8 cellular contexts compared by ENCODE assay signal in the genomic region with DNA sequence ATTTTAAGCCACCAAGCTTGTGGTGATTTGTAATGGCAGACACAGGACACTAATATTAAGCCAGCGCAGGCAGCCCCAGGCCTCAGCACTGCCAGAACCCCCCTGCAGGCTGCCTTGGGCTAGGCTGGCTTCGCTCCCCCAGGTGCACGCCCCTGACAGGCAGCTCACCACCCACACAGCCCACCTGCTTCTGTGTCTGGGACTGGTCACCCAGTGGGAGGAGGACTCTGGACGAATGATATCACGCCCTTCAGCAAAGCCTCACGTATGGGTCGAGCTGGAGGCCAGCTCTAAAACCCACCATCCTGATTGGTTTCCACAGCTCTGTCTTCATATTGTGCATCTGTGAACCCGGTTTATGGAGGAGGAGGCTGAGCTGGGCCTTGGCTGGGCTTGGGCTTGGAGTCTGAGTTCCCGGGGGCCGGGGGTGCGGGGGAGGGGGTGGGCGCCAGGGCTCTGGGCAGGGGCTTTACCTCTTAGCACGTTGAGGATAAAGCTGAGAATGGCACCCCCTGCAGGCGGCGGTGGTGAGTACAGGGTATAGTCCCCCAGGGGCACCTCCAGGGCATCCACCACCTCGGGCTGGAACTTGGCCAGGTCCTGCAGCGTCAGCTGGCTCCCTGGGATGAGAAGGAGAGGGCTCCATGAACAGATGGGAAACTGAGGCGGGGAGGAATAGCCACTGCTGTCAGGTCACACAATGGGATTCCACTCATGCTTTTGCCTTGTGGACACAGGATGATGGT. TPM values are rescaled to one million over a fixed set of nuclear protein-coding genes. Genes with fewer than 3 reads are reported as not detected.
DNase-seq lines count a peak whose midpoint lies in the region; ATAC-seq and TF ChIP-seq lines count a peak whose summit lies in the region.

No MANE protein-coding gene starts in this region.

- no peaks in the 10 kb centered on the region for H4K20me1 ChIP-seq in PC-3 (ENCODE audit: low read length)

- no peaks in the 10 kb centered on the region for H3K27me3 ChIP-seq in PC-3 (ENCODE audit: low read length)

- H3K9ac ChIP-seq in PC-3 (ENCODE audit: low read length), result no peak overlapping the region

- CTCF ChIA-PET in PC-3 (lab: Charles Lee), result no interaction called here

- TF ChIP-seq CTCF in GM12873 (IDR thresholded peaks at IDR 0.05; ENCODE audit: insufficient read depth, low read depth, low read length, missing control alignments) (peak; percentile 61), PC-3 (conservative IDR thresholded peaks at IDR 0.05; ENCODE audit: low read depth, low read length) (peak; percentile 25)

- H3K79me2 ChIP-seq in PC-3 (ENCODE audit: low read length), result no peaks in the 10 kb centered on the region

- H3F3A ChIP-seq in PC-3 (ENCODE audit: low read length, unreplicated experiment), result no peaks in the 10 kb centered on the region

- no peak for ATAC-seq in PC-3
- no peak for ATAC-seq in GM21723 (IDR thresholded peaks at IDR 0.05; ENCODE audit: unreplicated experiment)
- no peak for ATAC-seq in HG02798 (IDR thresholded peaks at IDR 0.05; ENCODE audit: poor library complexity, unreplicated experiment)

- no peak for DNase-seq in PC-3
- peak; percentile 39 for DNase-seq in activated effector memory CD4-positive, alpha-beta T cell treated with Interleukin-2 at 50 U/mL for 16 hours
- DNase-seq in iPS-NIHi7 (ENCODE audit: extremely low spot score), result peak; percentile 88
- peak; percentile 46 for DNase-seq in stimulated activated CD8-positive, alpha-beta memory T cell treated with anti-CD3 and anti-CD28 coated beads, Interleukin-15, amount 100 ng/mL, for 24 hours (ENCODE audit: low read depth)
- DNase-seq in medulla oblongata (ENCODE audit: extremely low spot score), result no peak

- H3K4me1 ChIP-seq in PC-3 (ENCODE audit: insufficient read depth, low read length), result no peaks in the 10 kb centered on the region

- H3K27ac ChIP-seq in PC-3 (ENCODE audit: low read length), result no peak overlapping the region

- H3K9me3 ChIP-seq in PC-3 (ENCODE audit: low read length), result no peaks in the 10 kb centered on the region

- no peaks in the 10 kb centered on the region for H3K9me2 ChIP-seq in PC-3 (replicated peaks; ENCODE audit: low read length)

- H2AFZ ChIP-seq in PC-3 (ENCODE audit: low read length), result no peak overlapping the region

- no peaks in the 10 kb centered on the region for H3K36me3 ChIP-seq in PC-3 (ENCODE audit: low read depth, low read length)

- no peak overlapping the region for H3K4me2 ChIP-seq in PC-3 (ENCODE audit: low read length)

- BruUV-seq in PC-3 (replicated peaks; lab: Mats Ljungman, UMichigan), result no TSS peak

- POLR2A ChIA-PET in PC-3 (lab: Charles Lee; ENCODE audit: unreplicated experiment), result no interaction called here

- intact Hi-C loops in PC-3 (cut with micrococcal nuclease), result no loop called here

- H3K4me3 ChIP-seq in PC-3 (ENCODE audit: low read length), result no peak overlapping the region

RNA-seq across cellular contexts. Expression of a gene that starts 13.8 kb away (rescaled TPM):
- total RNA-seq in PC-3 (2014; rRNA removed), result 0.04 and 0.12 TPM in 2 replicates

RNA-seq across cellular contexts. Expression of a gene that starts 39.5 kb away (rescaled TPM):
- total RNA-seq in PC-3 (2014; rRNA removed), result 14.1 and 15.1 TPM in 2 replicates

RNA-seq across cellular contexts. Expression of a gene that starts 49.8 kb away (rescaled TPM):
- total RNA-seq in PC-3 (2014; rRNA removed), result 1.3 and 1.6 TPM in 2 replicates

Comparison
In these comparisons a context has a peak if more than half of its experiments do, and no peak if none do; other contexts are left out.
1. DNase-seq: peak in activated effector memory CD4-positive, alpha-beta T cell treated with Interleukin-2 at 50 U/mL for 16 hours (single experiment), iPS-NIHi7 (single experiment) and stimulated activated CD8-positive, alpha-beta memory T cell treated with anti-CD3 and anti-CD28 coated beads, Interleukin-15, amount 100 ng/mL, for 24 hours (single experiment); none in PC-3 (single experiment) and medulla oblongata (single experiment).